ENCODE assay signal across 18 cellular contexts in genomic region chr2:44286884-44287638, GRCh38. TPM values are rescaled to one million over a fixed set of nuclear protein-coding genes. Genes with fewer than 3 reads are reported as not detected.
DNase-seq lines count a peak whose midpoint lies in the region; ATAC-seq and TF ChIP-seq lines count a peak whose summit lies in the region.
"Had no signal": no experiment of that assay in that cellular context is flagged by ENCODE, and none has a peak within 500 bp of the region (broad histone marks: within the 10 kb centered on the region; RNA-seq: fewer than 3 reads in every experiment).

No MANE protein-coding gene starts in this region.

- H4K20me1 ChIP-seq in BLaER1: no peaks in the 10 kb centered on the region

- H3K27ac ChIP-seq in BLaER1: no peak overlapping the region
- peak overlapping the region; percentile 95 for H3K27ac ChIP-seq in VCaP
- H3K27ac ChIP-seq: SJCRH30 had no signal

- H3K4me3 Mint-ChIP-seq in nephron: no peak overlapping the region

- no peaks in the 10 kb centered on the region for H3K9me3 ChIP-seq in BLaER1
- H3K9me3 ChIP-seq: SJCRH30 had no signal

- no peak overlapping the region for H3K9ac ChIP-seq in BLaER1

- H3K36me3 Mint-ChIP-seq in nephron (ENCODE audit: low read depth): peaks cover 3% of the 10 kb centered on the region

- H3K36me3 ChIP-seq in BLaER1: no peaks in the 10 kb centered on the region
- H3K36me3 ChIP-seq: SJCRH30 had no signal

- intact Hi-C loops in left colon (cut with DNase I, micrococcal nuclease) (no loop called here), Right ventricle myocardium inferior (cut with DNase I) (no loop called here)

- H3K4me1 Mint-ChIP-seq in nephron: peaks cover 13% of the 10 kb centered on the region

- H3K4me3 ChIP-seq in BLaER1: no peak overlapping the region
- H3K4me3 ChIP-seq: SJCRH30 had no signal

- TF ChIP-seq CTCF in VCaP (conservative IDR thresholded peaks at IDR 0.05): no peak
- no peak for TF ChIP-seq CTCF in nephron (IDR thresholded peaks at IDR 0.05; ENCODE audit: unreplicated experiment in 3 of 3)

- H3K4me2 ChIP-seq in BLaER1: peak overlapping the region; percentile 34

- peaks cover 20% of the 10 kb centered on the region for H3K4me1 ChIP-seq in BLaER1

- no peaks in the 10 kb centered on the region for H3K27me3 Mint-ChIP-seq in nephron (ENCODE audit: low read depth)

- H3K9me3 Mint-ChIP-seq in nephron: no peaks in the 10 kb centered on the region

- no peaks in the 10 kb centered on the region for H3K27me3 ChIP-seq in BLaER1
- H3K27me3 ChIP-seq: SJCRH30 had no signal

- ATAC-seq in left colon: peak; percentile 44
- ATAC-seq in HG02642 (IDR thresholded peaks at IDR 0.05; ENCODE audit: poor library complexity, unreplicated experiment): no peak
- ATAC-seq in GM18520 (IDR thresholded peaks at IDR 0.05; ENCODE audit: unreplicated experiment): no peak
- no peak for ATAC-seq in HG03159 (IDR thresholded peaks at IDR 0.05; ENCODE audit: unreplicated experiment)
- ATAC-seq in Right ventricle myocardium inferior: no peak

- H3K27ac Mint-ChIP-seq in nephron: peak overlapping the region in 2 of 3 experiments; percentile 4 to 31

- DNase-seq in left colon (no peak), Right ventricle myocardium inferior (ENCODE audit: missing footprints) (no peak)
- DNase-seq: AML-193, COR-L47, DMS79, Kasumi-1, NCI-H1105, NCI-H1694 treated with DMSO at 0.1 percent for 48 hours, NCI-H69, RPMI8226, SJCRH30 had no signal

RNA-seq across cellular contexts. Expression of gene SLC3A1, which starts 11.8 kb away (rescaled TPM):
- 10 to 100 TPM; 45.8 to 84.7 TPM for total RNA-seq in left colon
- total RNA-seq in Right ventricle myocardium inferior: not detected
- total RNA-seq: H1, SJCRH30 had no signal

Comparison
In these comparisons a context has a peak if more than half of its experiments do, and no peak if none do; other contexts are left out.
1. RNA of gene SLC3A1, which starts 11.8 kb away (total RNA-seq): 45.8 to 84.7 TPM in left colon; not detected in Right ventricle myocardium inferior (single experiment); every median in the first group is over 10 times any median in the second.